ENCODE assay signal across 9 cellular contexts in the genomic region with DNA sequence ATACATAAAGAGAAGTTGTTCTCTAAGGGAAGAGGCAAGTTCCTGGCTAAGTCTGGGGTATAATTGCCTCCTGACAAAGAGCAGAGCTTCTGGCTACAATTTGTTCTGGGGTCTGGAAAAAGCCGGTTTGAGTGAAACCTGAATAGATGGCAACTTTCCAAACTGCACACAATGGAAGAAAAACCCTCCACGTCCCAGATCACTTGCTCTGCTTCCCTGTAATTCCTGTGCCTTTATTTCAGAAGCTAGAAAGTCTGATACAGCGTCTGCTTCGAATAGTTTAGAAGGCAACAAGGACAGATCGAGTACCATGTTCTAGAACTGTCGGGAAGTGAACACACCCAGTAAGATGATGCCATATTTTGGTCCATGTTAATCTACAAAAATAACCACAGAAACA. TPM values are rescaled to one million over a fixed set of nuclear protein-coding genes. Genes with fewer than 3 reads are reported as not detected.
DNase-seq lines count a peak whose midpoint lies in the region; ATAC-seq and TF ChIP-seq lines count a peak whose summit lies in the region.
"Had no signal": no experiment of that assay in that cellular context is flagged by ENCODE, and none has a peak within 500 bp of the region (broad histone marks: within the 10 kb centered on the region; RNA-seq: fewer than 3 reads in every experiment).

No MANE protein-coding gene starts in this region.

- peak overlapping the region; percentile 95 for H3K27ac Mint-ChIP-seq in activated naive CD8-positive, alpha-beta T cell treated with anti-CD3 and anti-CD28 coated beads for 36 hours

- no peak for TF ChIP-seq CTCF in tibial artery (IDR thresholded peaks at IDR 0.05)

- no peaks in the 10 kb centered on the region for H3K9me3 ChIP-seq in tibial artery
- H3K9me3 ChIP-seq: ovary had no signal

- peak overlapping the region; percentile 95 for H3K4me3 Mint-ChIP-seq in activated T-cell treated with anti-CD3 and anti-CD28 coated beads, Interleukin-2, amount 50 U/mL, for 4 hours
- H3K4me3 Mint-ChIP-seq in activated naive CD8-positive, alpha-beta T cell treated with anti-CD3 and anti-CD28 coated beads for 36 hours, result peak overlapping the region; percentile 94

- peaks cover 15% of the 10 kb centered on the region for H3K36me3 Mint-ChIP-seq in activated T-cell treated with anti-CD3 and anti-CD28 coated beads, Interleukin-2, amount 50 U/mL, for 4 hours (ENCODE audit: insufficient read depth)
- peaks cover 56% of the 10 kb centered on the region for H3K36me3 Mint-ChIP-seq in activated naive CD8-positive, alpha-beta T cell treated with anti-CD3 and anti-CD28 coated beads for 36 hours

- no peaks in the 10 kb centered on the region for H3K9me3 Mint-ChIP-seq in activated T-cell treated with anti-CD3 and anti-CD28 coated beads, Interleukin-2, amount 50 U/mL, for 4 hours
- no peaks in the 10 kb centered on the region for H3K9me3 Mint-ChIP-seq in activated naive CD8-positive, alpha-beta T cell treated with anti-CD3 and anti-CD28 coated beads for 36 hours

- H3K4me1 ChIP-seq in tibial artery, result peaks cover 0 to 49% (median 32%) of the 10 kb centered on the region in 4 donors

- H3K27me3 ChIP-seq in tibial artery, result no peaks in the 10 kb centered on the region
- H3K27me3 ChIP-seq: ovary had no signal

- no peaks in the 10 kb centered on the region for H3K27me3 Mint-ChIP-seq in activated T-cell treated with anti-CD3 and anti-CD28 coated beads, Interleukin-2, amount 50 U/mL, for 4 hours (ENCODE audit: low read depth)
- H3K27me3 Mint-ChIP-seq in activated naive CD8-positive, alpha-beta T cell treated with anti-CD3 and anti-CD28 coated beads for 36 hours, result peaks cover 4% of the 10 kb centered on the region

- peak overlapping the region; percentile 96 to 99 for H3K27ac ChIP-seq in tibial artery

- H3K4me3 ChIP-seq in tibial artery, result peak overlapping the region; percentile 87 to 95
- H3K4me3 ChIP-seq: ovary had no signal

- no peak for ATAC-seq in activated T-cell treated with anti-CD3 and anti-CD28 coated beads, Interleukin-2, amount 50 U/mL, for 4 hours

- intact Hi-C loops in tibial artery (cut with DNase I; ENCODE audit: low total_unique reads), result no loop called here

- H3K36me3 ChIP-seq in tibial artery, result no peaks in the 10 kb centered on the region
- H3K36me3 ChIP-seq: ovary had no signal

- no peak for DNase-seq in activated T-cell treated with anti-CD3 and anti-CD28 coated beads, Interleukin-2, amount 50 U/mL, for 4 hours
- DNase-seq in activated T-cell treated with anti-CD3 and anti-CD28 coated beads, Interleukin-2, amount 50 U/mL, for 48 hours, result no peak
- DNase-seq in activated naive CD8-positive, alpha-beta T cell treated with anti-CD3 and anti-CD28 coated beads for 36 hours, result no peak
- DNase-seq in left kidney (ENCODE audit: low read depth, low spot score) (peak; percentile 62), tibial artery (no peak), putamen (ENCODE audit: low spot score) (no peak), NCI-H1048 (lab: John Stamatoyannopoulos, UW) (no peak), NCI-H524 treated with DMSO at 0.1 percent for 48 hours (lab: John Stamatoyannopoulos, UW) (no peak)

- H3K4me1 Mint-ChIP-seq in activated T-cell treated with anti-CD3 and anti-CD28 coated beads, Interleukin-2, amount 50 U/mL, for 4 hours (ENCODE audit: low read depth), result peaks cover 51% of the 10 kb centered on the region
- H3K4me1 Mint-ChIP-seq in activated naive CD8-positive, alpha-beta T cell treated with anti-CD3 and anti-CD28 coated beads for 36 hours, result peaks cover 49% of the 10 kb centered on the region

RNA-seq across cellular contexts. Expression of gene WDR82, which starts 1.6 kb away (rescaled TPM):
- 100 to 1,000 TPM; 107 to 119 (median 115) TPM for total RNA-seq in activated T-cell treated with anti-CD3 and anti-CD28 coated beads, Interleukin-2, amount 50 U/mL, for 4 hours
- 100 to 1,000 TPM; 121 to 123 TPM for total RNA-seq in activated naive CD8-positive, alpha-beta T cell treated with anti-CD3 and anti-CD28 coated beads for 36 hours

RNA-seq across cellular contexts. Expression of gene GLYCTK, which starts 7.6 kb away (rescaled TPM):
- 10 to 100 TPM; 13.0 to 15.5 (median 13.3) TPM for total RNA-seq in activated T-cell treated with anti-CD3 and anti-CD28 coated beads, Interleukin-2, amount 50 U/mL, for 4 hours
- total RNA-seq in activated naive CD8-positive, alpha-beta T cell treated with anti-CD3 and anti-CD28 coated beads for 36 hours, result 10 to 100 TPM; 16.1 to 17.2 TPM

RNA-seq across cellular contexts. Expression of gene PPM1M, which starts 34.5 kb away (rescaled TPM):
- 10 to 100 TPM; 26.6 to 40.0 (median 39.7) TPM for total RNA-seq in activated T-cell treated with anti-CD3 and anti-CD28 coated beads, Interleukin-2, amount 50 U/mL, for 4 hours
- 10 to 100 TPM; 69.7 to 74.9 TPM for total RNA-seq in activated naive CD8-positive, alpha-beta T cell treated with anti-CD3 and anti-CD28 coated beads for 36 hours

RNA-seq across cellular contexts. Expression of gene DNAH1, which starts 36.1 kb away (rescaled TPM):
- total RNA-seq in activated T-cell treated with anti-CD3 and anti-CD28 coated beads, Interleukin-2, amount 50 U/mL, for 4 hours, result 1 to 10 TPM; 6.4 to 8.4 (median 6.6) TPM
- total RNA-seq in activated naive CD8-positive, alpha-beta T cell treated with anti-CD3 and anti-CD28 coated beads for 36 hours, result 1 to 10 TPM; 2.6 to 3.7 TPM

RNA-seq across cellular contexts. Expression of gene TWF2, which starts 41.1 kb away (rescaled TPM):
- total RNA-seq in activated T-cell treated with anti-CD3 and anti-CD28 coated beads, Interleukin-2, amount 50 U/mL, for 4 hours, result 10 to 100 TPM; 69.7 to 76.5 (median 72.8) TPM
- 100 to 1,000 TPM; 127 to 134 TPM for total RNA-seq in activated naive CD8-positive, alpha-beta T cell treated with anti-CD3 and anti-CD28 coated beads for 36 hours
